In genomic region chr4:6940744-6941137, GRCh38 we compare ENCODE assay signal across 16 cellular contexts. TPM values are rescaled to one million over a fixed set of nuclear protein-coding genes. Genes with fewer than 3 reads are reported as not detected.
DNase-seq lines count a peak whose midpoint lies in the region; ATAC-seq and TF ChIP-seq lines count a peak whose summit lies in the region.
"Had no signal": no experiment of that assay in that cellular context is flagged by ENCODE, and none has a peak within 500 bp of the region (broad histone marks: within the 10 kb centered on the region; RNA-seq: fewer than 3 reads in every experiment).

No MANE protein-coding gene starts in this region.

- H3K4me3 ChIP-seq in gastroesophageal sphincter: no peak overlapping the region
- no peak overlapping the region for H3K4me3 ChIP-seq in tibial artery
- H3K4me3 ChIP-seq in uterus: no peak overlapping the region

- no peak for TF ChIP-seq EP300 in gastroesophageal sphincter (IDR thresholded peaks at IDR 0.05)

- DNase-seq in T-helper 2 cell treated with Interferon-gamma antibody and Interleukin-4, amounts not matched to agents 5 μg/mL and 100 μg/mL, for 36 hours (ENCODE audit: low spot score): no peak
- DNase-seq in T-helper 2 cell (no peak), activated B cell treated with CpG ODN at 0.5 μM for 24 hours (no peak), tibial artery (no peak), uterus (no peak), GM10266 (ENCODE audit: extremely low spot score) (no peak)
- DNase-seq: 8988T; activated CD4-positive, alpha-beta T cell treated with anti-CD3 and anti-CD28 coated beads, Interleukin-2, amount 50 U/mL, for 4 hours; aorta; effector CD8-positive, alpha-beta T cell; NCI-H1436 treated with DMSO at 0.1 percent for 48 hours; stimulated activated CD4-positive, alpha-beta T cell treated with anti-CD3 and anti-CD28 coated beads, Interleukin-2, amount 100 ng/mL, for 24 hours had no signal

- no peaks in the 10 kb centered on the region for H3K9me3 Mint-ChIP-seq in T-helper 2 cell treated with Interferon-gamma antibody and Interleukin-4, amounts not matched to agents 5 μg/mL and 100 μg/mL, for 36 hours
- peaks cover 1% of the 10 kb centered on the region for H3K9me3 Mint-ChIP-seq in activated B cell treated with CpG ODN at 0.5 μM for 24 hours
- peaks cover 2% of the 10 kb centered on the region for H3K9me3 Mint-ChIP-seq in stimulated activated memory B cell treated with anti-CD40 and anti-IgM and Interleukin-4, amounts not matched to agents 10 μg/mL and 1 μg/mL and 100 μg/mL, for 72 hours
- H3K9me3 Mint-ChIP-seq: stimulated activated naive CD8-positive, alpha-beta T cell treated with anti-CD3 and anti-CD28 coated beads, Interleukin-15, Interleukin-2, amounts not matched to agents 100 ng/mL and 50 ng/mL, for 24 hours had no signal

- CTCF ChIA-PET in activated B cell treated with CpG ODN at 0.5 μM for 24 hours (lab: Charles Lee): no interaction called here

- H3K27me3 ChIP-seq in gastroesophageal sphincter (no peaks in the 10 kb centered on the region), tibial artery (no peaks in the 10 kb centered on the region), uterus (no peaks in the 10 kb centered on the region)

- peaks cover 37% of the 10 kb centered on the region for H3K4me1 Mint-ChIP-seq in T-helper 2 cell treated with Interferon-gamma antibody and Interleukin-4, amounts not matched to agents 5 μg/mL and 100 μg/mL, for 36 hours (ENCODE audit: low read depth)
- peaks cover 66% of the 10 kb centered on the region for H3K4me1 Mint-ChIP-seq in activated B cell treated with CpG ODN at 0.5 μM for 24 hours
- H3K4me1 Mint-ChIP-seq in stimulated activated memory B cell treated with anti-CD40 and anti-IgM and Interleukin-4, amounts not matched to agents 10 μg/mL and 1 μg/mL and 100 μg/mL, for 72 hours: peaks cover 81% of the 10 kb centered on the region

- POLR2A ChIA-PET in activated B cell treated with CpG ODN at 0.5 μM for 24 hours (lab: Charles Lee): interaction anchor here (0.6 to 1.1 kb wide), 2 partner anchors 23 to 611 kb away, joined by 3 to 5 read pairs; no protein-coding TSS in a partner anchor

- 92 to 94% methylated on average over 8 to 10 of the region's 11 CpGs for WGBS in gastroesophageal sphincter (ENCODE audit: low coverage in 1 of 2), 2 donors

- peak overlapping the region; percentile 22 for H3K4me3 Mint-ChIP-seq in T-helper 2 cell treated with Interferon-gamma antibody and Interleukin-4, amounts not matched to agents 5 μg/mL and 100 μg/mL, for 36 hours
- no peak overlapping the region for H3K4me3 Mint-ChIP-seq in activated B cell treated with CpG ODN at 0.5 μM for 24 hours
- H3K4me3 Mint-ChIP-seq in stimulated activated memory B cell treated with anti-CD40 and anti-IgM and Interleukin-4, amounts not matched to agents 10 μg/mL and 1 μg/mL and 100 μg/mL, for 72 hours: no peak overlapping the region

- intact Hi-C loops in activated B cell treated with CpG ODN at 0.5 μM for 24 hours (cut with micrococcal nuclease) (no loop called here), tibial artery (cut with DNase I; ENCODE audit: low total_unique reads) (no loop called here), uterus (cut with DNase I; ENCODE audit: low total_unique reads) (no loop called here)

- H3K9me3 ChIP-seq in gastroesophageal sphincter (no peaks in the 10 kb centered on the region), tibial artery (no peaks in the 10 kb centered on the region), uterus (no peaks in the 10 kb centered on the region)

- H3K4me1 ChIP-seq in gastroesophageal sphincter (peaks cover 0 to 43% (median 13%) of the 10 kb centered on the region in 3 donors), tibial artery (peaks cover 0 to 31% (median 15%) of the 10 kb centered on the region in 4 donors), uterus (peaks cover 0 to 8% of the 10 kb centered on the region in 2 donors)

- H3K27ac Mint-ChIP-seq in T-helper 2 cell treated with Interferon-gamma antibody and Interleukin-4, amounts not matched to agents 5 μg/mL and 100 μg/mL, for 36 hours: peak overlapping the region; percentile 28
- peak overlapping the region; percentile 24 for H3K27ac Mint-ChIP-seq in activated B cell treated with CpG ODN at 0.5 μM for 24 hours
- H3K27ac Mint-ChIP-seq in stimulated activated memory B cell treated with anti-CD40 and anti-IgM and Interleukin-4, amounts not matched to agents 10 μg/mL and 1 μg/mL and 100 μg/mL, for 72 hours: peak overlapping the region; percentile 69

- TF ChIP-seq CTCF in activated B cell treated with CpG ODN at 0.5 μM for 24 hours (IDR thresholded peaks at IDR 0.05) (no peak), gastroesophageal sphincter (IDR thresholded peaks at IDR 0.05) (no peak), tibial artery (IDR thresholded peaks at IDR 0.05) (no peak), uterus (IDR thresholded peaks at IDR 0.05) (no peak), GM10266 (IDR thresholded peaks at IDR 0.05; ENCODE audit: control insufficient read depth, insufficient read depth, low read depth, missing control alignments) (no peak)

- TF ChIP-seq POLR2A in gastroesophageal sphincter (IDR thresholded peaks at IDR 0.05) (no peak), uterus (IDR thresholded peaks at IDR 0.05) (no peak)

- H3K36me3 ChIP-seq in gastroesophageal sphincter (peaks cover 0 to 14% of the 10 kb centered on the region in 2 donors), tibial artery (no peaks in the 10 kb centered on the region), uterus (no peaks in the 10 kb centered on the region)

- no peak for ATAC-seq in activated B cell treated with CpG ODN at 0.5 μM for 24 hours (ENCODE audit: low read depth)
- ATAC-seq in gastroesophageal sphincter: no peak
- ATAC-seq in stimulated activated memory B cell treated with anti-CD40 and anti-IgM and Interleukin-4, amounts not matched to agents 10 μg/mL and 1 μg/mL and 100 μg/mL, for 72 hours: no peak
- ATAC-seq: HCT116 had no signal

- H3K27me3 Mint-ChIP-seq in T-helper 2 cell treated with Interferon-gamma antibody and Interleukin-4, amounts not matched to agents 5 μg/mL and 100 μg/mL, for 36 hours (ENCODE audit: low read depth): no peaks in the 10 kb centered on the region
- H3K27me3 Mint-ChIP-seq in activated B cell treated with CpG ODN at 0.5 μM for 24 hours: no peaks in the 10 kb centered on the region
- H3K27me3 Mint-ChIP-seq in stimulated activated memory B cell treated with anti-CD40 and anti-IgM and Interleukin-4, amounts not matched to agents 10 μg/mL and 1 μg/mL and 100 μg/mL, for 72 hours: no peaks in the 10 kb centered on the region
- H3K27me3 Mint-ChIP-seq: stimulated activated naive CD8-positive, alpha-beta T cell treated with anti-CD3 and anti-CD28 coated beads, Interleukin-15, Interleukin-2, amounts not matched to agents 100 ng/mL and 50 ng/mL, for 24 hours had no signal

- H3K27ac ChIP-seq in gastroesophageal sphincter (peak overlapping the region in 3 of 4 donors; percentile 62 to 74 (median 70)), tibial artery (peak overlapping the region in 1 of 2 donors; percentile 15), uterus (peak overlapping the region in 1 of 2 donors; percentile 71)

- H3K36me3 Mint-ChIP-seq in T-helper 2 cell treated with Interferon-gamma antibody and Interleukin-4, amounts not matched to agents 5 μg/mL and 100 μg/mL, for 36 hours (ENCODE audit: low read depth): peaks cover 16% of the 10 kb centered on the region
- H3K36me3 Mint-ChIP-seq in activated B cell treated with CpG ODN at 0.5 μM for 24 hours (ENCODE audit: low read depth): peaks cover 8% of the 10 kb centered on the region
- H3K36me3 Mint-ChIP-seq in stimulated activated memory B cell treated with anti-CD40 and anti-IgM and Interleukin-4, amounts not matched to agents 10 μg/mL and 1 μg/mL and 100 μg/mL, for 72 hours: peaks cover 27% of the 10 kb centered on the region

RNA-seq across cellular contexts. Expression of gene TBC1D14, which starts 31.1 kb away (rescaled TPM):
- total RNA-seq in activated B cell treated with CpG ODN at 0.5 μM for 24 hours (35.1 and 35.2 TPM in 2 replicates), gastroesophageal sphincter (10 to 100 TPM; 42.5 to 54.2 (median 45.0) TPM), uterus (10 to 100 TPM; 16.9 to 61.2 (median 28.1) TPM)
